Comparison of ENCODE assay signal across 32 cellular contexts in the genomic region with DNA sequence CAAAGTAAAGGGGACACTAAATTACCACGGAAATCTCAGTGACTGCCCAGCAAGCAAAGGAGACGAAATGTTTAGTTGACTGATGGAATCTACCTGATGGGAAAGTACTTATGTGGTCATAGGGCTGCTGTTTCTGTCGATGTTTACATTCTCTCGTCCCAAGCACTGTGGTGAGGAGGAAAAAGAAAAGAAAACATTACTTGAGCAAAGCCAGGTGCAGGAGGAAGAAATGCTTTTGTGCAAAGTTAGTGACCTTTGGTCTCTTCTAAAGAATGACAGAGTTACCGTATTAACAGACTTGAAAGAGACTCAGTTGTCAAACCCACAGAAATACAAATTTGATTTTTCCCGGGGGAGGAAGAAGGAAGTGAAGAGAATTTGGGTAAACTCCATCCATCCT. TPM values are rescaled to one million over a fixed set of nuclear protein-coding genes. Genes with fewer than 3 reads are reported as not detected.
DNase-seq lines count a peak whose midpoint lies in the region; ATAC-seq and TF ChIP-seq lines count a peak whose summit lies in the region.
"Had no signal": no experiment of that assay in that cellular context is flagged by ENCODE, and none has a peak within 500 bp of the region (broad histone marks: within the 10 kb centered on the region; RNA-seq: fewer than 3 reads in every experiment).

No MANE protein-coding gene starts in this region.

- H3K9ac ChIP-seq in BLaER1 treated with 17β-estradiol and CSF1 and Interleukin-3, amounts not matched to agents 10 nM and 100 nM = no peak overlapping the region
- H3K9ac ChIP-seq in IMR-90 (ENCODE audit: low read depth, low read length) = no peak overlapping the region
- H3K9ac ChIP-seq: SK-N-SH had no signal

- H2BK20ac ChIP-seq in IMR-90 (ENCODE audit: low read depth, low read length) = no peak overlapping the region

- H3K9me1 ChIP-seq in IMR-90 (ENCODE audit: insufficient read depth, low read length) = 0 out of 2 replicates have a peak, but pooled peaks cover under 1% of the 10 kb centered on the region

- no peak overlapping the region for H2BK120ac ChIP-seq in IMR-90 (ENCODE audit: low read depth, low read length)

- WGBS in IMR-90 (ENCODE audit: extremely low coverage in 2 of 2, insufficient read length in 1 of 2), 2 experiments = 56% methylated on average over 3 of the region's 6 CpGs; no CpG with 5 or more reads in 1 of the 2 experiments
- WGBS in hepatocyte (ENCODE audit: low lambda C conversion rate, missing lambda C conversion rate) = 36% methylated on average over 6 of the region's 6 CpGs

- no peak overlapping the region for H2AK5ac ChIP-seq in IMR-90 (ENCODE audit: low read depth, low read length)

- H4K8ac ChIP-seq in IMR-90 (ENCODE audit: low read depth in 2 of 2, low read length in 2 of 2) = no peak overlapping the region

- CTCF ChIA-PET in IMR-90 (lab: Yijun Ruan, JAX) = no interaction called here

- no peaks in the 10 kb centered on the region for H3K27me3 ChIP-seq in BLaER1 treated with 17β-estradiol and CSF1 and Interleukin-3, amounts not matched to agents 10 nM and 100 nM
- H3K27me3 ChIP-seq in IMR-90 (ENCODE audit: control insufficient read depth, insufficient read depth, low read length) = no peaks in the 10 kb centered on the region
- no peaks in the 10 kb centered on the region for H3K27me3 ChIP-seq in hepatocyte
- H3K27me3 ChIP-seq: heart right ventricle, suprapubic skin had no signal

- peak overlapping the region; percentile 61 for H3K27ac Mint-ChIP-seq in nephron progenitor cell
- H3K27ac Mint-ChIP-seq in activated naive CD4-positive, alpha-beta T cell treated with anti-CD3 and anti-CD28 coated beads, Interleukin-2, amount 50 U/mL, for 72 hours = no peak overlapping the region
- H3K27ac Mint-ChIP-seq: activated naive CD8-positive, alpha-beta T cell treated with anti-CD3 and anti-CD28 coated beads, Interleukin-2, amount 50 U/mL, for 24 hours; effector memory CD8-positive, alpha-beta T cell; mesothelial cell of epicardium; natural killer cell treated with Interleukin-12 subunit alpha and Interleukin-12 subunit beta and Interleukin-15 and Interleukin-18, amount 100 ng/mL, for 72 hours; stimulated activated effector memory CD8-positive, alpha-beta T cell treated with anti-CD3 and anti-CD28 coated beads, Interleukin-12 subunit alpha, Interleukin-12 subunit beta, amount 100 ng/mL, for 72 hours; T-helper 17 cell had no signal

- peaks cover 35% of the 10 kb centered on the region for H3K36me3 Mint-ChIP-seq in nephron progenitor cell (ENCODE audit: low read depth)
- H3K36me3 Mint-ChIP-seq in activated naive CD4-positive, alpha-beta T cell treated with anti-CD3 and anti-CD28 coated beads, Interleukin-2, amount 50 U/mL, for 72 hours = peaks cover 0 to 6% of the 10 kb centered on the region in 2 donors

- no peaks in the 10 kb centered on the region for H3K27me3 Mint-ChIP-seq in nephron progenitor cell (ENCODE audit: low read depth, poor library complexity)
- H3K27me3 Mint-ChIP-seq: activated naive CD8-positive, alpha-beta T cell treated with anti-CD3 and anti-CD28 coated beads, Interleukin-2, amount 50 U/mL, for 24 hours; effector memory CD8-positive, alpha-beta T cell; natural killer cell treated with Interleukin-12 subunit alpha and Interleukin-12 subunit beta and Interleukin-15 and Interleukin-18, amount 100 ng/mL, for 72 hours; T-helper 17 cell had no signal

- dilution Hi-C loops in IMR-90 (cut with HindIII; ENCODE audit: low sequenced_read_pairs, unreplicated experiment) = no loop called here

- H3K23ac ChIP-seq in IMR-90 (ENCODE audit: low read depth, low read length) = no peak overlapping the region

- no peak overlapping the region for H3K56ac ChIP-seq in IMR-90 (ENCODE audit: extremely low read depth, insufficient read depth, low read length)

- H3K4me1 Mint-ChIP-seq in nephron progenitor cell = peaks cover 11% of the 10 kb centered on the region
- H3K4me1 Mint-ChIP-seq: activated naive CD8-positive, alpha-beta T cell treated with anti-CD3 and anti-CD28 coated beads, Interleukin-2, amount 50 U/mL, for 24 hours; mesothelial cell of epicardium; stimulated activated effector memory CD8-positive, alpha-beta T cell treated with anti-CD3 and anti-CD28 coated beads, Interleukin-12 subunit alpha, Interleukin-12 subunit beta, amount 100 ng/mL, for 72 hours had no signal

- no peak for ATAC-seq in IMR-90 (ENCODE audit: low read depth)
- no peak for ATAC-seq in GM21786 (IDR thresholded peaks at IDR 0.05; ENCODE audit: unreplicated experiment)
- ATAC-seq in activated naive CD4-positive, alpha-beta T cell treated with anti-CD3 and anti-CD28 coated beads, Interleukin-2, amount 50 U/mL, for 72 hours = no peak
- ATAC-seq: activated naive CD8-positive, alpha-beta T cell treated with anti-CD3 and anti-CD28 coated beads, Interleukin-2, amount 50 U/mL, for 24 hours; effector memory CD8-positive, alpha-beta T cell; esophagus mucosa; heart right ventricle; natural killer cell treated with Interleukin-12 subunit alpha and Interleukin-12 subunit beta and Interleukin-15 and Interleukin-18, amount 100 ng/mL, for 72 hours; PC-3; sciatic nerve; stimulated activated effector memory CD8-positive, alpha-beta T cell treated with anti-CD3 and anti-CD28 coated beads, Interleukin-12 subunit alpha, Interleukin-12 subunit beta, amount 100 ng/mL, for 72 hours; T-helper 17 cell had no signal

- H2BK5ac ChIP-seq in IMR-90 (ENCODE audit: low read depth, low read length, poor library complexity, severe bottlenecking) = no peak overlapping the region

- no peaks in the 10 kb centered on the region for H3K79me1 ChIP-seq in IMR-90 (ENCODE audit: low read depth in 1 of 2, low read length in 2 of 2)

- H2AK9ac ChIP-seq in IMR-90 (replicated peaks; ENCODE audit: low read depth, low read length, poor library complexity) = no peak overlapping the region

- peaks cover 0 to 16% (median 14%) of the 10 kb centered on the region in 10 experiments; a peak in 15 of 20 replicates for H3K4me1 ChIP-seq in BLaER1 treated with 17β-estradiol and CSF1 and Interleukin-3, amounts not matched to agents 10 nM and 100 nM
- 0 out of 2 replicates have a peak, but pooled peaks cover 2% of the 10 kb centered on the region for H3K4me1 ChIP-seq in IMR-90 (ENCODE audit: control insufficient read depth, insufficient read depth, low read length)
- H3K4me1 ChIP-seq in hepatocyte (ENCODE audit: insufficient read depth) = peaks cover 9% of the 10 kb centered on the region
- H3K4me1 ChIP-seq: heart right ventricle, left ventricle myocardium inferior, suprapubic skin had no signal

- POLR2A ChIA-PET in IMR-90 (lab: Charles Lee; ENCODE audit: unreplicated experiment) = no interaction called here

- no peak for TF ChIP-seq POLR2A in IMR-90 (IDR thresholded peaks at IDR 0.05; ENCODE audit: low read depth, low read length)

- peaks cover 27 to 95% (median 58%) of the 10 kb centered on the region in 11 experiments; a peak in 21 of 22 replicates for H3K36me3 ChIP-seq in BLaER1 treated with 17β-estradiol and CSF1 and Interleukin-3, amounts not matched to agents 10 nM and 100 nM
- peaks cover 12% of the 10 kb centered on the region for H3K36me3 ChIP-seq in IMR-90 (ENCODE audit: control insufficient read depth, insufficient read depth, low read length)
- H3K36me3 ChIP-seq in hepatocyte (replicated peaks; ENCODE audit: insufficient read depth, low read depth) = no peaks in the 10 kb centered on the region

- TF ChIP-seq CTCF in IMR-90 (conservative IDR thresholded peaks at IDR 0.05; ENCODE audit: low read depth, low read length) (no peak), hepatocyte (IDR thresholded peaks at IDR 0.05; ENCODE audit: poor library complexity) (no peak), nephron progenitor cell (IDR thresholded peaks at IDR 0.05) (no peak)

- H4K20me1 ChIP-seq in BLaER1 treated with 17β-estradiol and CSF1 and Interleukin-3, amounts not matched to agents 10 nM and 100 nM = no peaks in the 10 kb centered on the region
- no peaks in the 10 kb centered on the region for H4K20me1 ChIP-seq in IMR-90 (ENCODE audit: insufficient read depth, low read length)
- H4K20me1 ChIP-seq in hepatocyte (ENCODE audit: insufficient read depth, poor library complexity, severe bottlenecking) = no peaks in the 10 kb centered on the region

- DNase-seq in IMR-90 (peak; percentile 2), hepatocyte (ENCODE audit: low spot score) (peak; percentile 44), nephron progenitor cell (no peak), amniotic stem cell (lab: John Stamatoyannopoulos, UW) (no peak), NCI-H524 treated with DMSO at 0.1 percent for 48 hours (lab: John Stamatoyannopoulos, UW) (no peak)
- DNase-seq in activated naive CD4-positive, alpha-beta T cell treated with anti-CD3 and anti-CD28 coated beads, Interleukin-2, amount 50 U/mL, for 72 hours (ENCODE audit: low spot score in 2 of 2) = no peak
- DNase-seq: ACHN; activated CD4-positive, CD25-positive, alpha-beta regulatory T cell treated with anti-CD3 and anti-CD28 coated beads, Interleukin-2, amount 50 U/mL, for 72 hours; activated CD8-positive, alpha-beta memory T cell treated with anti-CD3 and anti-CD28 coated beads for 24 hours; activated gamma-delta T cell treated with Interleukin-2 at 50 U/mL for 16 hours; activated naive CD8-positive, alpha-beta T cell treated with anti-CD3 and anti-CD28 coated beads, Interleukin-2, amount 50 U/mL, for 24 hours; DND-41; effector memory CD8-positive, alpha-beta T cell; foreskin melanocyte; heart right ventricle; Kasumi-1; left ventricle myocardium inferior; MV-4-11; NCI-H1436 treated with DMSO at 0.1 percent for 48 hours; NK-92 treated with Interleukin-12 subunit alpha and Interleukin-12 subunit beta, amount 100 ng/mL, for 24 hours; PC-3; SK-N-SH; stimulated activated CD4-positive, alpha-beta T cell treated with anti-CD3 and anti-CD28 coated beads, Interleukin-4, amount 100 ng/mL, for 24 hours; T-helper 17 cell had no signal

- H4K91ac ChIP-seq in IMR-90 (ENCODE audit: insufficient read depth, low read depth, low read length) = no peak overlapping the region

- H3K4ac ChIP-seq in IMR-90 (ENCODE audit: low read depth, low read length) = no peak overlapping the region

- no peak overlapping the region for H3K18ac ChIP-seq in IMR-90 (ENCODE audit: low read depth, low read length)

- no TSS peak for BruUV-seq in IMR-90 (replicated peaks; lab: Mats Ljungman, UMichigan)

- intact Hi-C loops in IMR-90 (cut with micrococcal nuclease) = loop anchor here (5.0 kb wide), 1 partner anchor 40 kb away; no protein-coding TSS in a partner anchor

- no peak overlapping the region for H3K27ac ChIP-seq in BLaER1 treated with 17β-estradiol and CSF1 and Interleukin-3, amounts not matched to agents 10 nM and 100 nM
- H3K27ac ChIP-seq in IMR-90 (ENCODE audit: insufficient read depth, low read length) = no peak overlapping the region
- peak overlapping the region; percentile 61 for H3K27ac ChIP-seq in hepatocyte
- H3K27ac ChIP-seq: heart right ventricle, left ventricle myocardium inferior, suprapubic skin had no signal

- no peak for TF ChIP-seq RAD21 in IMR-90 (IDR thresholded peaks at IDR 0.05; ENCODE audit: low read length)

- no peak overlapping the region for H3K4me3 ChIP-seq in BLaER1 treated with 17β-estradiol and CSF1 and Interleukin-3, amounts not matched to agents 10 nM and 100 nM
- H3K4me3 ChIP-seq in IMR-90 (ENCODE audit: insufficient read depth, low read depth, low read length) = no peak overlapping the region
- no peak overlapping the region for H3K4me3 ChIP-seq in hepatocyte
- H3K4me3 ChIP-seq: heart right ventricle, left ventricle myocardium inferior, suprapubic skin had no signal

- H3K4me3 Mint-ChIP-seq in nephron progenitor cell = no peak overlapping the region
- H3K4me3 Mint-ChIP-seq: activated naive CD8-positive, alpha-beta T cell treated with anti-CD3 and anti-CD28 coated beads, Interleukin-2, amount 50 U/mL, for 24 hours; effector memory CD8-positive, alpha-beta T cell; mesothelial cell of epicardium; natural killer cell treated with Interleukin-12 subunit alpha and Interleukin-12 subunit beta and Interleukin-15 and Interleukin-18, amount 100 ng/mL, for 72 hours; stimulated activated effector memory CD8-positive, alpha-beta T cell treated with anti-CD3 and anti-CD28 coated beads, Interleukin-12 subunit alpha, Interleukin-12 subunit beta, amount 100 ng/mL, for 72 hours; T-helper 17 cell had no signal

- H3K9me3 Mint-ChIP-seq in nephron progenitor cell = no peaks in the 10 kb centered on the region
- H3K9me3 Mint-ChIP-seq in activated naive CD4-positive, alpha-beta T cell treated with anti-CD3 and anti-CD28 coated beads, Interleukin-2, amount 50 U/mL, for 72 hours = no peaks in the 10 kb centered on the region
- H3K9me3 Mint-ChIP-seq: activated naive CD8-positive, alpha-beta T cell treated with anti-CD3 and anti-CD28 coated beads, Interleukin-2, amount 50 U/mL, for 24 hours; effector memory CD8-positive, alpha-beta T cell; mesothelial cell of epicardium; natural killer cell treated with Interleukin-12 subunit alpha and Interleukin-12 subunit beta and Interleukin-15 and Interleukin-18, amount 100 ng/mL, for 72 hours; stimulated activated effector memory CD8-positive, alpha-beta T cell treated with anti-CD3 and anti-CD28 coated beads, Interleukin-12 subunit alpha, Interleukin-12 subunit beta, amount 100 ng/mL, for 72 hours had no signal

- no peak overlapping the region for H2BK15ac ChIP-seq in IMR-90 (ENCODE audit: low read depth, low read length)

- H3K9me3 ChIP-seq in BLaER1 treated with 17β-estradiol and CSF1 and Interleukin-3, amounts not matched to agents 10 nM and 100 nM (replicated peaks in 1 of 11) = no peaks in the 10 kb centered on the region
- no peaks in the 10 kb centered on the region for H3K9me3 ChIP-seq in IMR-90 (ENCODE audit: control insufficient read depth, insufficient read depth, low read length)
- H3K9me3 ChIP-seq in hepatocyte (ENCODE audit: low read depth) = no peaks in the 10 kb centered on the region
- H3K9me3 ChIP-seq: heart right ventricle, left ventricle myocardium inferior, SK-N-SH, suprapubic skin had no signal

- H3K79me2 ChIP-seq in hepatocyte = no peaks in the 10 kb centered on the region

- no peaks in the 10 kb centered on the region for H3K9me2 ChIP-seq in hepatocyte (replicated peaks; ENCODE audit: insufficient read depth)
- H3K9me2 ChIP-seq: SK-N-SH had no signal

- in situ Hi-C loops in IMR-90 (cut with MboI; ENCODE audit: low sequenced_read_pairs) = no loop called here

- H2AFZ ChIP-seq in IMR-90 (replicated peaks; ENCODE audit: low read length, poor library complexity) (no peak overlapping the region), hepatocyte (no peak overlapping the region)

- peak overlapping the region in 8 of 11 experiments; percentile 18 to 69 (median 48); a peak in 15 of 22 replicates for H3K4me2 ChIP-seq in BLaER1 treated with 17β-estradiol and CSF1 and Interleukin-3, amounts not matched to agents 10 nM and 100 nM
- H3K4me2 ChIP-seq in IMR-90 (ENCODE audit: low read depth, low read length) = no peak overlapping the region
- H3K4me2 ChIP-seq in hepatocyte = peak overlapping the region; percentile 65
- H3K4me2 ChIP-seq: SK-N-SH had no signal

- no peak overlapping the region for H4K5ac ChIP-seq in IMR-90 (ENCODE audit: low read depth, low read length)

- H3K14ac ChIP-seq in IMR-90 (replicated peaks; ENCODE audit: low read depth, low read length) = no peak overlapping the region

RNA-seq across cellular contexts. Expression of a gene that starts 43.3 kb away (rescaled TPM):
- total RNA-seq in IMR-90 (2012; rRNA removed) = 6.1 and 6.4 TPM in 2 replicates
- 11.9 and 12.6 TPM in 2 replicates for polyA plus RNA-seq in IMR-90 (2012; rRNA removed)
- polyA plus RNA-seq in IMR-90 (2012; cell fraction: cytosol; rRNA removed) = 12.7 and 17.5 TPM in 2 replicates
- 3.9 and 5.0 TPM in 2 replicates for polyA plus RNA-seq in IMR-90 (2012; cell fraction: nucleus; rRNA removed; ENCODE audit: low replicate concordance)
- total RNA-seq in hepatocyte = 5.0 and 12.9 TPM in 2 replicates
- 43.4 and 46.7 TPM in 2 replicates for polyA plus RNA-seq in hepatocyte
- total RNA-seq in activated naive CD4-positive, alpha-beta T cell treated with anti-CD3 and anti-CD28 coated beads, Interleukin-2, amount 50 U/mL, for 72 hours = 10 to 100 TPM in 1 of 2 donors, 1 to 10 TPM in 1; 6.8 to 11.5 TPM

Comparison
In these comparisons a context has a peak if more than half of its experiments do, and no peak if none do; other contexts are left out.
1. DNase-seq: peak in IMR-90 (single experiment) and hepatocyte (single experiment); none in nephron progenitor cell (single experiment), amniotic stem cell (single experiment), NCI-H524 treated with DMSO at 0.1 percent for 48 hours (single experiment) and activated naive CD4-positive, alpha-beta T cell treated with anti-CD3 and anti-CD28 coated beads, Interleukin-2, amount 50 U/mL, for 72 hours (0 of 2).